In genomic region chr5:90170231-90170630, GRCh38 we compare ENCODE assay signal across 1 cellular context.
TF ChIP-seq lines count a peak whose summit lies in the region.

No MANE protein-coding gene starts in this region.

TF ChIP-seq in SK-N-SH treated with all-trans-retinoic acid at 6 μM for 48 hours, 23 proteins besides CTCF, POLR2A, EP300 and RAD21 (continued from another document):
- no peak for TF ChIP-seq ZFP3 (CRISPR knock-in tag; IDR thresholded peaks at IDR 0.05)
- no peak for TF ChIP-seq PATZ1 (CRISPR knock-in tag; IDR thresholded peaks at IDR 0.05; ENCODE audit: borderline replicate concordance)
